ENCODE assay signal across 8 cellular contexts in the genomic region with DNA sequence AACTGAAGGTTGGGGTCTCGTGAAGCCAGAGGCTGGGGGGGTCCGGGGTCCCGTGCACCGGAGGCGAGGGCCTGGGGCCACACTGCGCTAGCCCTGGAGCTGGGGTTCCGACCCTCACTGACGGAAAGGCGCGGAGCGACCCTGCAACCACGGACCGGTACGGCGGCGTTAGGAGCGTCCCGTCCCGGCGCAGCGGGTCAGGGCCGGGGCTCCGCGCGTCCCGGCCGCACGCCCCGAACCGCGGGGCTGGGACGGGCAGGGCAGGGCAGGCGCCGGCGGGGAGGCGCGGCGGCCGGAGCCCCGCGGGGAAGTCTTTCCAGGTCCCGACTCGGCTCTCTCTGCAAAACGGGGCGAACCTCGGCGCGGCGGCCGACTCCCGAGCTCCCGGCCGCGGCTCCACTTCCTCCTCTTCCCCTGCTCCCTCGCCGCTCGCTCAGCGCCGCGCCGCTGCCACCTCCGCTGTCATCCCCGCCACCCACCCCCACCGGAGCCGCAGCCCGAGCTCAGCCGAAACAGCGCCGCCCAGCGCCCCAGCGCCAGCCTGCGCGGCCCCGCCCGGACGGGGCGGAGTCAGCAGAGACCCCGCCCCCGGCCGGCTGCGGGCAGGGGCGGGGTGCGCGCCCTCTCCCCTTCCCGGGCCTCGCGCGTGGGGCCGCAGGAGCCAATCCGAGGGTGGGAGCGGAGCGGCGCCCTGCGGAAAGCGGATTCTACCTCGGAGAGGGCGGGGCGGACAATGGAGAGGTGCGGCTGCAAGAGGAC. TPM values are rescaled to one million over a fixed set of nuclear protein-coding genes. Genes with fewer than 3 reads are reported as not detected.
DNase-seq lines count a peak whose midpoint lies in the region.

A gene with protein sequence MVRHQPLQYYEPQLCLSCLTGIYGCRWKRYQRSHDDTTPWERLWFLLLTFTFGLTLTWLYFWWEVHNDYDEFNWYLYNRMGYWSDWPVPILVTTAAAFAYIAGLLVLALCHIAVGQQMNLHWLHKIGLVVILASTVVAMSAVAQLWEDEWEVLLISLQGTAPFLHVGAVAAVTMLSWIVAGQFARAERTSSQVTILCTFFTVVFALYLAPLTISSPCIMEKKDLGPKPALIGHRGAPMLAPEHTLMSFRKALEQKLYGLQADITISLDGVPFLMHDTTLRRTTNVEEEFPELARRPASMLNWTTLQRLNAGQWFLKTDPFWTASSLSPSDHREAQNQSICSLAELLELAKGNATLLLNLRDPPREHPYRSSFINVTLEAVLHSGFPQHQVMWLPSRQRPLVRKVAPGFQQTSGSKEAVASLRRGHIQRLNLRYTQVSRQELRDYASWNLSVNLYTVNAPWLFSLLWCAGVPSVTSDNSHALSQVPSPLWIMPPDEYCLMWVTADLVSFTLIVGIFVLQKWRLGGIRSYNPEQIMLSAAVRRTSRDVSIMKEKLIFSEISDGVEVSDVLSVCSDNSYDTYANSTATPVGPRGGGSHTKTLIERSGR (minus strand): TSS at position 509 of the 759 bp plus-strand sequence. CDS start 48,206 bp downstream, outside the sequence.

- H3K4me3 ChIP-seq in H7 (ENCODE audit: insufficient read depth, low read depth, low read length) (peak within 1 kb of the TSS; percentile 80), SJCRH30 (peak within 1 kb of the TSS; percentile 57)

- no peaks in the 10 kb centered on the region for H3K36me3 ChIP-seq in H7 (replicated peaks; ENCODE audit: control insufficient read depth, insufficient read depth, low read length)
- H3K36me3 ChIP-seq in SJCRH30 = no peaks in the 10 kb centered on the region

- no peak within 1 kb of the TSS for H3K27ac ChIP-seq in SJCRH30

- H3K4me1 ChIP-seq in SJCRH30 = peaks cover 10% of the 10 kb centered on the region

- DNase-seq in ELR (ENCODE audit: low read depth) (peak; percentile 83), H7 (peak; percentile 99), M059J (ENCODE audit: low read depth) (peak; percentile 77), SJCRH30 (peak; percentile 84 to 86), germinal center (ENCODE audit: low spot score) (peak; percentile 95), occipital lobe (lab: John Stamatoyannopoulos, UW) (peak; percentile 78), superior temporal gyrus (ENCODE audit: extremely low spot score) (peak; percentile 80)
- DNase-seq in activated gamma-delta T cell treated with anti-CD3 and anti-CD28 coated beads, Interleukin-2, amount 50 U/mL, for 16 hours (ENCODE audit: low read depth) = peak; percentile 71

- H3K27me3 ChIP-seq in H7 (ENCODE audit: control insufficient read depth, insufficient read depth, low read length) (peaks cover 28% of the 10 kb centered on the region), SJCRH30 (no peaks in the 10 kb centered on the region)

- no peaks in the 10 kb centered on the region for H3K9me3 ChIP-seq in SJCRH30 (replicated peaks)

RNA-seq across cellular contexts. Expression of the gene that starts here (rescaled TPM):
- 11.2 and 12.5 TPM in 2 replicates for total RNA-seq in H7 (2014; rRNA removed; shearing (Covaris generic))
- 8.0 and 13.8 TPM in 2 replicates for total RNA-seq in M059J (2014; rRNA removed; shearing (Covaris generic))
- 4.0 and 5.8 TPM in 2 replicates for total RNA-seq in SJCRH30 (2014; rRNA removed; shearing (Covaris generic))
- total RNA-seq in occipital lobe = 9.8 TPM
